ENCODE assay signal across 20 cellular contexts in genomic region chr12:97177482-97177881, GRCh38.
"Had no signal": no experiment of that assay in that cellular context is flagged by ENCODE, and none has a peak within 500 bp of the region (broad histone marks: within the 10 kb centered on the region; RNA-seq: fewer than 3 reads in every experiment).

No MANE protein-coding gene starts in this region.

- H3K36me3 ChIP-seq: heart right ventricle, ovary, uterus had no signal

- H3K27ac Mint-ChIP-seq: activated CD4-positive, alpha-beta memory T cell treated with anti-CD3 and anti-CD28 coated beads, Interleukin-2, amount 10 ng/mL, durations not matched to agents 7 days and 5 days; activated CD4-positive, alpha-beta T cell treated with anti-CD3 and anti-CD28 coated beads for 36 hours; activated naive CD8-positive, alpha-beta T cell; mesothelial cell of epicardium; stimulated activated naive CD8-positive, alpha-beta T cell treated with anti-CD3 and anti-CD28 coated beads, Interleukin-15, Interleukin-2, amounts not matched to agents 100 ng/mL and 50 ng/mL, for 24 hours had no signal

- DNase-seq: activated CD4-positive, alpha-beta memory T cell treated with anti-CD3 and anti-CD28 coated beads, Interleukin-2, amount 10 ng/mL, durations not matched to agents 7 days and 5 days; activated CD4-positive, alpha-beta T cell treated with anti-CD3 and anti-CD28 coated beads for 36 hours; activated gamma-delta T cell; activated T-cell treated with anti-CD3 and anti-CD28 coated beads, Interleukin-2, amount 50 U/mL, for 48 hours; effector CD4-positive, alpha-beta T cell; heart right ventricle; ovary; stimulated activated CD4-positive, alpha-beta T cell treated with anti-CD3 and anti-CD28 coated beads, Interleukin-4, amount 100 ng/mL, for 1 hour; stimulated activated CD8-positive, alpha-beta memory T cell treated with anti-CD3 and anti-CD28 coated beads, Interleukin-4, amount 100 ng/mL, for 48 hours; testis; uterus had no signal

- H3K9me3 Mint-ChIP-seq: activated CD4-positive, alpha-beta memory T cell treated with anti-CD3 and anti-CD28 coated beads, Interleukin-2, amount 10 ng/mL, durations not matched to agents 7 days and 5 days had no signal

- H3K4me3 Mint-ChIP-seq: activated CD4-positive, alpha-beta memory T cell treated with anti-CD3 and anti-CD28 coated beads, Interleukin-2, amount 10 ng/mL, durations not matched to agents 7 days and 5 days; activated CD4-positive, alpha-beta T cell treated with anti-CD3 and anti-CD28 coated beads for 36 hours; activated naive CD8-positive, alpha-beta T cell; mesothelial cell of epicardium; neural crest cell; stimulated activated naive CD8-positive, alpha-beta T cell treated with anti-CD3 and anti-CD28 coated beads, Interleukin-15, Interleukin-2, amounts not matched to agents 100 ng/mL and 50 ng/mL, for 24 hours had no signal

- FAIRE-seq: colon, endothelial cell of umbilical vein, frontal cortex, keratinocyte had no signal

- H3K4me3 ChIP-seq: heart right ventricle, ovary, testis, uterus had no signal

- ATAC-seq: activated CD4-positive, alpha-beta T cell treated with anti-CD3 and anti-CD28 coated beads for 36 hours; heart right ventricle had no signal

- H3K9me3 ChIP-seq: heart right ventricle, ovary, testis, uterus had no signal

- H3K4me1 Mint-ChIP-seq: activated CD4-positive, alpha-beta memory T cell treated with anti-CD3 and anti-CD28 coated beads, Interleukin-2, amount 10 ng/mL, durations not matched to agents 7 days and 5 days; activated CD4-positive, alpha-beta T cell treated with anti-CD3 and anti-CD28 coated beads for 36 hours; mesothelial cell of epicardium had no signal

- H3K4me1 ChIP-seq: heart right ventricle, testis, uterus had no signal

- H3K36me3 Mint-ChIP-seq: activated naive CD8-positive, alpha-beta T cell; mesothelial cell of epicardium had no signal

- H3K27ac ChIP-seq: heart right ventricle, ovary, testis, uterus, VCaP had no signal

- H3K27me3 Mint-ChIP-seq: activated CD4-positive, alpha-beta memory T cell treated with anti-CD3 and anti-CD28 coated beads, Interleukin-2, amount 10 ng/mL, durations not matched to agents 7 days and 5 days; activated CD4-positive, alpha-beta T cell treated with anti-CD3 and anti-CD28 coated beads for 36 hours; activated naive CD8-positive, alpha-beta T cell had no signal

- H3K27me3 ChIP-seq: heart right ventricle, ovary, testis, uterus had no signal
